In the genomic region with DNA sequence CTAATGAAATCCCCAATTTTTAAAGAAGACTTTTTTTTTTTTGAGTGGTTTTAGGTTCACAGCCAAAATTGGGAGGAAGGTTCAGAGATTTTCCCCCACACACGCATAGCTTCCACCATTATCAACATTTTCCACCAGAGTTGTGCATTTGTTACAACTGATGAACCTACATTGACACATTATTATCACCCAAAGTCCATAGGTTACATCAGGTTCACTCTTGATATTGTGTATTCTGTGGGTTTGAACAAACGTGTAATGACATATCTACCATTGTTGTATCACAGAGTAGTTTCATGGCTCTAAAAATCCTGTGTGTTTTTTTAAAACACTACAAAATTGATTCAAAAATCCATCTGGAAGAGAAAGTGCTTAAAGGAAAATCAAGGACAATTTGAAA, we compare ENCODE assay signal across 1 cellular context.
TF ChIP-seq lines count a peak whose summit lies in the region.

No MANE protein-coding gene starts in this region.

TF ChIP-seq in A549, 52 proteins besides CTCF, POLR2A, EP300 and RAD21 (continued from another document):
- TF ChIP-seq, protein P1, sequence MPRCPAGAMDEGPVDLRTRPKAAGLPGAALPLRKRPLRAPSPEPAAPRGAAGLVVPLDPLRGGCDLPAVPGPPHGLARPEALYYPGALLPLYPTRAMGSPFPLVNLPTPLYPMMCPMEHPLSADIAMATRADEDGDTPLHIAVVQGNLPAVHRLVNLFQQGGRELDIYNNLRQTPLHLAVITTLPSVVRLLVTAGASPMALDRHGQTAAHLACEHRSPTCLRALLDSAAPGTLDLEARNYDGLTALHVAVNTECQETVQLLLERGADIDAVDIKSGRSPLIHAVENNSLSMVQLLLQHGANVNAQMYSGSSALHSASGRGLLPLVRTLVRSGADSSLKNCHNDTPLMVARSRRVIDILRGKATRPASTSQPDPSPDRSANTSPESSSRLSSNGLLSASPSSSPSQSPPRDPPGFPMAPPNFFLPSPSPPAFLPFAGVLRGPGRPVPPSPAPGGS (IDR thresholded peaks at IDR 0.05) = no peak
